ENCODE assay signal across 8 cellular contexts in genomic region chr6:12007915-12008286, GRCh38. TPM values are rescaled to one million over a fixed set of nuclear protein-coding genes. Genes with fewer than 3 reads are reported as not detected.
DNase-seq lines count a peak whose midpoint lies in the region; ATAC-seq and TF ChIP-seq lines count a peak whose summit lies in the region.

No MANE protein-coding gene starts in this region.

- H3K36me3 ChIP-seq in A673 (ENCODE audit: insufficient read depth, low read length, poor library complexity, severe bottlenecking) (no peaks in the 10 kb centered on the region), mammary epithelial cell (ENCODE audit: insufficient read depth, low read length) (no peaks in the 10 kb centered on the region), mucosa of stomach (ENCODE audit: control insufficient read depth, insufficient read depth, low read length) (no peaks in the 10 kb centered on the region)

- peaks cover 10% of the 10 kb centered on the region for H3K4me1 ChIP-seq in A673 (ENCODE audit: insufficient read depth, low read length, poor library complexity, severe bottlenecking)
- H3K4me1 ChIP-seq in mammary epithelial cell (ENCODE audit: insufficient read depth, low read length) = peaks cover 6% of the 10 kb centered on the region
- peaks cover 7% of the 10 kb centered on the region for H3K4me1 ChIP-seq in mucosa of stomach (ENCODE audit: control insufficient read depth, insufficient read depth, low read length)

- POLR2A ChIA-PET in A673 (lab: Charles Lee; ENCODE audit: low non-redundant PET) = no interaction called here

- H3K9me3 ChIP-seq in A673 (ENCODE audit: low read depth, low read length, poor library complexity, severe bottlenecking) (no peaks in the 10 kb centered on the region), mammary epithelial cell (replicated peaks; ENCODE audit: insufficient read depth, low read length) (no peaks in the 10 kb centered on the region), mucosa of stomach (ENCODE audit: control insufficient read depth, low read length) (no peaks in the 10 kb centered on the region)

- peak overlapping the region; percentile 91 for H2AFZ ChIP-seq in mammary epithelial cell (ENCODE audit: low read depth, low read length)

- peak overlapping the region; percentile 87 for H3K9ac ChIP-seq in mammary epithelial cell (ENCODE audit: insufficient read depth, low read length)
- H3K9ac ChIP-seq in mucosa of stomach (ENCODE audit: low read length) = peak overlapping the region; percentile 95

- BruUV-seq in A673 (replicated peaks; lab: Mats Ljungman, UMichigan) (no TSS peak), mammary epithelial cell (replicated peaks; lab: Mats Ljungman, UMichigan) (TSS peak; percentile 66)

- peaks cover 24% of the 10 kb centered on the region for H3K79me2 ChIP-seq in mammary epithelial cell (ENCODE audit: insufficient read depth, low read length)

- H3K4me2 ChIP-seq in mammary epithelial cell (ENCODE audit: insufficient read depth, low read depth, low read length) = peak overlapping the region; percentile 99

- H3K27ac ChIP-seq in A673 (ENCODE audit: low read depth, low read length, poor library complexity, severe bottlenecking) (no peak overlapping the region), HL-60 (replicated peaks) (peak overlapping the region; percentile 99), mammary epithelial cell (ENCODE audit: insufficient read depth, low read depth, low read length) (peak overlapping the region; percentile 94)

- H3K4me3 ChIP-seq in A673 (ENCODE audit: low read depth, low read length, poor library complexity, severe bottlenecking) = peak overlapping the region; percentile 82
- peak overlapping the region; percentile 56; the same call in 1 of the 2 replicates for H3K4me3 ChIP-seq in HL-60 (replicated peaks; ENCODE audit: insufficient read depth, low read length)
- H3K4me3 ChIP-seq in mammary epithelial cell (replicated peaks in 1 of 3; ENCODE audit: insufficient read depth in 1 of 3, low read depth in 2 of 3, low read length in 3 of 3) = peak overlapping the region; percentile 57 to 98 (median 71)
- peak overlapping the region; percentile 80 for H3K4me3 ChIP-seq in mucosa of stomach (ENCODE audit: low read length)

- CTCF ChIA-PET in A673 (lab: Charles Lee) (no interaction called here), mammary epithelial cell (lab: Charles Lee; ENCODE audit: low non-redundant PET) (no interaction called here)

- intact Hi-C loops in A673 (cut with micrococcal nuclease; ENCODE audit: unreplicated experiment) = no loop called here
- intact Hi-C loops in mammary epithelial cell (cut with micrococcal nuclease) = loop anchor here (1.0 to 2.0 kb wide), 2 partner anchors 87 to 353 kb away; no protein-coding TSS in a partner anchor

- no peak for TF ChIP-seq CTCF in A673 (conservative IDR thresholded peaks at IDR 0.05; ENCODE audit: low read depth, low read length)
- TF ChIP-seq CTCF in HL-60 (IDR thresholded peaks at IDR 0.05; ENCODE audit: insufficient read depth, low read length) = no peak
- TF ChIP-seq CTCF in mammary epithelial cell (conservative IDR thresholded peaks at IDR 0.05 in 1 of 2, IDR thresholded peaks at IDR 0.05 in 1 of 2; ENCODE audit: extremely low read depth in 1 of 2, insufficient read depth in 1 of 2, low read depth in 1 of 2, low read length in 2 of 2) = no peak

- no peak for DNase-seq in A673 (ENCODE audit: low spot score)
- DNase-seq in HL-60 (ENCODE audit: low read depth in 1 of 2, low spot score in 1 of 2) = no peak
- DNase-seq in mammary epithelial cell = no peak

- dilution Hi-C loops in mammary epithelial cell (cut with HindIII; ENCODE audit: low sequenced_read_pairs) = no loop called here

- H3K27me3 ChIP-seq in A673 (replicated peaks; ENCODE audit: insufficient read depth, low read depth, low read length, poor library complexity) (no peaks in the 10 kb centered on the region), HL-60 (ENCODE audit: insufficient read depth, poor library complexity, severe bottlenecking) (no peaks in the 10 kb centered on the region), mammary epithelial cell (ENCODE audit: insufficient read depth, low read length) (no peaks in the 10 kb centered on the region), mucosa of stomach (ENCODE audit: control insufficient read depth, insufficient read depth, low read length) (no peaks in the 10 kb centered on the region)

- ATAC-seq in GM21786 (IDR thresholded peaks at IDR 0.05; ENCODE audit: unreplicated experiment) = no peak
- ATAC-seq in GM21717 (IDR thresholded peaks at IDR 0.05; ENCODE audit: unreplicated experiment) = no peak
- ATAC-seq in GM19351 (IDR thresholded peaks at IDR 0.05; ENCODE audit: unreplicated experiment) = no peak
- no peak for ATAC-seq in HG03565 (IDR thresholded peaks at IDR 0.05; ENCODE audit: unreplicated experiment)

- WGBS in mammary epithelial cell (ENCODE audit: low coverage, missing lambda C conversion rate) = 8% methylated on average over 4 of the region's 4 CpGs

- H4K20me1 ChIP-seq in mammary epithelial cell (ENCODE audit: insufficient read depth, low read length) = no peaks in the 10 kb centered on the region

- in situ Hi-C loops in mammary epithelial cell (cut with MboI; ENCODE audit: low sequenced_read_pairs in 2 of 2) = loop anchor here in 1 of 2 donors (25.0 kb wide), 1 partner anchor 246 kb away; no protein-coding TSS in a partner anchor

RNA-seq across cellular contexts. Expression of gene HIVEP1, which starts 4.2 kb away (rescaled TPM):
- 18.5 and 21.5 TPM in 2 replicates for total RNA-seq in A673 (2021)
- total RNA-seq in mammary epithelial cell = 10 to 100 TPM; 28.5 to 34.8 TPM
- polyA plus RNA-seq in mammary epithelial cell = 14.8 TPM
- polyA minus RNA-seq in mammary epithelial cell = 31.6 TPM
